ENCODE assay signal across 17 cellular contexts in genomic region chr9:105237246-105237645, GRCh38. TPM values are rescaled to one million over a fixed set of nuclear protein-coding genes. Genes with fewer than 3 reads are reported as not detected.
A peak's percentile ranks its signal among the peaks of the same experiment; 100 is the strongest.
DNase-seq lines count a peak whose midpoint lies in the region; ATAC-seq and TF ChIP-seq lines count a peak whose summit lies in the region.
"Had no signal": no experiment of that assay in that cellular context is flagged by ENCODE, and none has a peak within 500 bp of the region (broad histone marks: within the 10 kb centered on the region; RNA-seq: fewer than 3 reads in every experiment).

No MANE protein-coding gene starts in this region.

- 85% methylated on average over 3 of the region's 3 CpGs for WGBS in liver
- no CpG with 5 or more reads among the region's 3 CpGs for WGBS in H9 (ENCODE audit: extremely low coverage, insufficient read length, low lambda C conversion rate)

- H2BK5ac ChIP-seq in H9 (ENCODE audit: insufficient read length, low read length), result no peak overlapping the region

- H2BK120ac ChIP-seq in H9 (ENCODE audit: low read depth, low read length, poor library complexity, severe bottlenecking), result no peak overlapping the region

- H4K20me1 ChIP-seq in H9 (ENCODE audit: control insufficient read depth, insufficient read depth, insufficient read length), result no peaks in the 10 kb centered on the region
- H4K20me1 ChIP-seq: BLaER1 treated with 17β-estradiol and CSF1 and Interleukin-3, amounts not matched to agents 10 nM and 100 nM had no signal

- no peaks in the 10 kb centered on the region for H3K36me3 Mint-ChIP-seq in H9 (ENCODE audit: insufficient read depth in 1 of 3, low read depth in 3 of 3)
- H3K36me3 Mint-ChIP-seq: CD8-positive, alpha-beta T cell had no signal

- no peak overlapping the region for H3K9ac ChIP-seq in liver (ENCODE audit: low read depth in 1 of 2, low read length in 2 of 2)
- H3K9ac ChIP-seq in H9 (ENCODE audit: extremely low read depth, insufficient read length, low read length), result no peak overlapping the region
- H3K9ac ChIP-seq: BLaER1 treated with 17β-estradiol and CSF1 and Interleukin-3, amounts not matched to agents 10 nM and 100 nM had no signal

- H3K23me2 ChIP-seq in H9 (ENCODE audit: insufficient read length, low read depth, low read length, poor library complexity, severe bottlenecking), result no peaks in the 10 kb centered on the region

- no peak overlapping the region for H3K14ac ChIP-seq in H9 (ENCODE audit: insufficient read depth, low read length)

- H3K27me3 ChIP-seq in liver (ENCODE audit: control insufficient read depth in 4 of 4, insufficient read depth in 4 of 4, low read length in 3 of 4) (no peaks in the 10 kb centered on the region), H9 (ENCODE audit: insufficient read depth, low read length) (no peaks in the 10 kb centered on the region)
- H3K27me3 ChIP-seq: BLaER1 treated with 17β-estradiol and CSF1 and Interleukin-3, amounts not matched to agents 10 nM and 100 nM had no signal

- H3K56ac ChIP-seq in H9 (ENCODE audit: insufficient read length, low read depth, low read length), result no peak overlapping the region

- TF ChIP-seq CTCF in liver (IDR thresholded peaks at IDR 0.05; ENCODE audit: low read depth, low read length, missing input control) (no peak), H9 (conservative IDR thresholded peaks at IDR 0.05) (no peak)

- H2BK15ac ChIP-seq in H9 (ENCODE audit: low read depth, low read length), result no peak overlapping the region

- peaks cover 26% of the 10 kb centered on the region in 2 experiments for H3K4me1 Mint-ChIP-seq in H9

- 0 out of 7 replicates have a peak overlapping the region, but pooled peaks of 1 of the 3 experiments have one; percentile 28 for H3K27ac Mint-ChIP-seq in H9
- H3K27ac Mint-ChIP-seq: B cell; CD4-positive, alpha-beta T cell; CD8-positive, alpha-beta T cell had no signal

- H4K8ac ChIP-seq in H9 (replicated peaks; ENCODE audit: insufficient read length, low read depth, low read length), result no peak overlapping the region

- no peak overlapping the region for H2AFZ ChIP-seq in H9 (ENCODE audit: low read length)

- no peaks in the 10 kb centered on the region for H3K79me1 ChIP-seq in H9 (ENCODE audit: insufficient read depth, low read depth, low read length, poor library complexity, severe bottlenecking)

- no peaks in the 10 kb centered on the region for H3K27me3 Mint-ChIP-seq in H9 (ENCODE audit: low read depth)

- no peak overlapping the region for H3K27ac ChIP-seq in liver (ENCODE audit: low read depth in 1 of 2, low read length in 2 of 2)
- no peak overlapping the region for H3K27ac ChIP-seq in H9 (ENCODE audit: insufficient read length, low read depth, low read length)
- H3K27ac ChIP-seq: 22Rv1; A549; BLaER1 treated with 17β-estradiol and CSF1 and Interleukin-3, amounts not matched to agents 10 nM and 100 nM; C4-2B had no signal

- H3K36me3 ChIP-seq in liver (ENCODE audit: control insufficient read depth in 4 of 4, insufficient read depth in 3 of 4, low read depth in 1 of 4, low read length in 3 of 4), result no peaks in the 10 kb centered on the region
- H3K36me3 ChIP-seq: BLaER1 treated with 17β-estradiol and CSF1 and Interleukin-3, amounts not matched to agents 10 nM and 100 nM had no signal

- no peak overlapping the region for H3K4me3 Mint-ChIP-seq in H9
- H3K4me3 Mint-ChIP-seq: B cell; CD4-positive, alpha-beta T cell; CD8-positive, alpha-beta T cell had no signal

- ATAC-seq in left lobe of liver, result peak; percentile 34
- ATAC-seq: A549; CD8-positive, alpha-beta T cell had no signal

- H3K4me2 ChIP-seq in H9 (ENCODE audit: insufficient read depth, insufficient read length, low read length), result no peak overlapping the region
- H3K4me2 ChIP-seq: A549; BLaER1 treated with 17β-estradiol and CSF1 and Interleukin-3, amounts not matched to agents 10 nM and 100 nM had no signal

- H3K9me3 Mint-ChIP-seq in H9, result no peaks in the 10 kb centered on the region
- H3K9me3 Mint-ChIP-seq: CD4-positive, alpha-beta T cell; CD8-positive, alpha-beta T cell had no signal

- no peak for TF ChIP-seq RAD21 in liver (IDR thresholded peaks at IDR 0.05)

- no peak overlapping the region for H2AK5ac ChIP-seq in H9 (ENCODE audit: insufficient read length, low read length)

- no peak overlapping the region for H2BK20ac ChIP-seq in H9 (ENCODE audit: low read depth, low read length, poor library complexity, severe bottlenecking)

- no peak overlapping the region for H3K4ac ChIP-seq in H9 (ENCODE audit: low read depth, low read length)

- H4K91ac ChIP-seq in H9 (ENCODE audit: insufficient read length, low read depth, low read length), result no peak overlapping the region

- H3K4me1 ChIP-seq in liver (ENCODE audit: control insufficient read depth in 4 of 4, insufficient read depth in 4 of 4, low read length in 3 of 4) (peaks cover 0 to 4% (median 4%) of the 10 kb centered on the region in 4 donors), H9 (ENCODE audit: insufficient read depth, low read length) (no peaks in the 10 kb centered on the region; the same call in 1 of the 2 replicates)

- no peak overlapping the region for H4K5ac ChIP-seq in H9 (ENCODE audit: insufficient read length, low read depth, low read length)

- no peaks in the 10 kb centered on the region for H3K9me3 ChIP-seq in liver (ENCODE audit: control insufficient read depth in 4 of 4, low read length in 3 of 4)
- H3K9me3 ChIP-seq in H9 (ENCODE audit: control insufficient read depth, low read depth, low read length), result no peaks in the 10 kb centered on the region
- H3K9me3 ChIP-seq: A549; BLaER1 treated with 17β-estradiol and CSF1 and Interleukin-3, amounts not matched to agents 10 nM and 100 nM; Caco-2 had no signal

- no peak overlapping the region for H3K18ac ChIP-seq in H9 (ENCODE audit: insufficient read length, low read depth, low read length)

- H2BK12ac ChIP-seq in H9 (ENCODE audit: insufficient read length, low read depth, low read length), result no peak overlapping the region

- H3K23ac ChIP-seq in H9 (ENCODE audit: insufficient read length, low read depth, low read length), result no peak overlapping the region

- H3K4me3 ChIP-seq in liver (ENCODE audit: low read depth in 1 of 3, low read length in 3 of 3), result no peak overlapping the region
- H3K4me3 ChIP-seq: A549; BLaER1 treated with 17β-estradiol and CSF1 and Interleukin-3, amounts not matched to agents 10 nM and 100 nM had no signal

- H3K79me2 ChIP-seq in H9 (ENCODE audit: insufficient read depth, low read length), result no peaks in the 10 kb centered on the region

- CTCF ChIA-PET in HEK293T (lab: Yijun Ruan, JAX), result no interaction called here

- no peak overlapping the region for H3T11ph ChIP-seq in H9 (ENCODE audit: low read length)

- no peak for DNase-seq in HEK293T (ENCODE audit: extremely low spot score)
- DNase-seq in left lobe of liver (ENCODE audit: low spot score), result no peak
- no peak for DNase-seq in H9
- no peak for DNase-seq in NCI-H2107 (lab: John Stamatoyannopoulos, UW)
- DNase-seq: AML-193; Caco-2; Calu3; CD4-positive, alpha-beta T cell; CD8-positive, alpha-beta T cell; DMS79 treated with DMSO at 0.1 percent for 48 hours; GF-D8 had no signal

- POLR2A ChIA-PET in HEK293T (lab: Yijun Ruan, JAX), result no interaction called here

TF ChIP-seq in HEK293T, 16 proteins besides CTCF, POLR2A, EP300 and RAD21:
- TF ChIP-seq ELF4 (IDR thresholded peaks at IDR 0.05) (no peak), PKNOX1 (IDR thresholded peaks at IDR 0.05) (0 out of 2 replicates have a peak, but pooled peaks have one; percentile 22)

TF ChIP-seq in liver, 16 proteins besides CTCF, POLR2A, EP300 and RAD21:
- no peak for TF ChIP-seq ATF3 (IDR thresholded peaks at IDR 0.05)
- TF ChIP-seq JUND (IDR thresholded peaks at IDR 0.05), result no peak
- no peak for TF ChIP-seq FOXA1 (IDR thresholded peaks at IDR 0.05)
- peak; percentile 34 to 37 for TF ChIP-seq HNF4A (conservative IDR thresholded peaks at IDR 0.05)
- no peak for TF ChIP-seq REST (IDR thresholded peaks at IDR 0.05)

RNA-seq across cellular contexts. Expression of gene SLC44A1, which starts 7.2 kb away (rescaled TPM):
- total RNA-seq in left lobe of liver, result 54.1 TPM
- 10 to 100 TPM; 46.4 to 73.1 TPM for total RNA-seq in liver
- 10 to 100 TPM; 18.1 to 59.9 TPM for polyA plus RNA-seq in liver
- total RNA-seq in H9 (2021), result 59.6 and 60.7 TPM in 2 replicates
